In genomic region chr12:49674318-49674985, GRCh38 we compare ENCODE assay signal across 8 cellular contexts. TPM values are rescaled to one million over a fixed set of nuclear protein-coding genes. Genes with fewer than 3 reads are reported as not detected.
A peak's percentile ranks its signal among the peaks of the same experiment; 100 is the strongest.
DNase-seq lines count a peak whose midpoint lies in the region; ATAC-seq and TF ChIP-seq lines count a peak whose summit lies in the region.

No MANE protein-coding gene starts in this region.

- no peaks in the 10 kb centered on the region for H3K27me3 ChIP-seq in BLaER1 treated with 17β-estradiol and CSF1 and Interleukin-3, amounts not matched to agents 10 nM and 100 nM
- H3K27me3 ChIP-seq in osteoblast (ENCODE audit: insufficient read depth, low read length): no peaks in the 10 kb centered on the region

- no peaks in the 10 kb centered on the region for H3K9me3 ChIP-seq in BLaER1 treated with 17β-estradiol and CSF1 and Interleukin-3, amounts not matched to agents 10 nM and 100 nM (replicated peaks in 1 of 11)
- no peaks in the 10 kb centered on the region for H3K9me3 ChIP-seq in osteoblast (ENCODE audit: low read depth, low read length)

- peak overlapping the region in 4 of 11 experiments; percentile 10 to 79 (median 62); a peak in 3 of 22 replicates for H3K9ac ChIP-seq in BLaER1 treated with 17β-estradiol and CSF1 and Interleukin-3, amounts not matched to agents 10 nM and 100 nM

- no peak for DNase-seq in T-helper 2 cell treated with Interferon-gamma antibody and Interleukin-4, amounts not matched to agents 5 μg/mL and 100 μg/mL, for 36 hours (ENCODE audit: low spot score)
- DNase-seq in fibroblast of mammary gland (ENCODE audit: low read depth) (peak; percentile 61), osteoblast (ENCODE audit: insufficient read length, low spot score, missing footprints) (no peak)
- DNase-seq in activated CD4-positive, alpha-beta T cell treated with anti-CD3 and anti-CD28 coated beads for 4 hours: no peak

- peaks cover 4% of the 10 kb centered on the region for H3K36me3 Mint-ChIP-seq in T-helper 2 cell treated with Interferon-gamma antibody and Interleukin-4, amounts not matched to agents 5 μg/mL and 100 μg/mL, for 36 hours (ENCODE audit: low read depth)

- H3K27me3 Mint-ChIP-seq in T-helper 2 cell treated with Interferon-gamma antibody and Interleukin-4, amounts not matched to agents 5 μg/mL and 100 μg/mL, for 36 hours (ENCODE audit: low read depth): no peaks in the 10 kb centered on the region

- H2AFZ ChIP-seq in osteoblast (ENCODE audit: low read length): peak overlapping the region; percentile 33

- TF ChIP-seq CTCF in fibroblast of mammary gland (conservative IDR thresholded peaks at IDR 0.05; ENCODE audit: control insufficient read depth, insufficient read depth, low read depth, low read length): no peak
- no peak for TF ChIP-seq CTCF in osteoblast (IDR thresholded peaks at IDR 0.05; ENCODE audit: extremely low read depth, low read depth, low read length)

- ATAC-seq in HG02852 (IDR thresholded peaks at IDR 0.05; ENCODE audit: unreplicated experiment): no peak
- ATAC-seq in HG03469 (IDR thresholded peaks at IDR 0.05; ENCODE audit: unreplicated experiment): no peak
- no peak for ATAC-seq in GM21723 (IDR thresholded peaks at IDR 0.05; ENCODE audit: unreplicated experiment)

- H3K27ac ChIP-seq in BLaER1 treated with 17β-estradiol and CSF1 and Interleukin-3, amounts not matched to agents 10 nM and 100 nM: peak overlapping the region in 9 of 11 experiments; percentile 76 to 100 (median 84); a peak in 14 of 22 replicates
- peak overlapping the region; percentile 92 for H3K27ac ChIP-seq in osteoblast (ENCODE audit: low read depth, low read length)

- H3K27ac Mint-ChIP-seq in T-helper 2 cell treated with Interferon-gamma antibody and Interleukin-4, amounts not matched to agents 5 μg/mL and 100 μg/mL, for 36 hours: peak overlapping the region; percentile 51

- peaks cover 61 to 67% (median 63%) of the 10 kb centered on the region in 10 experiments for H3K4me1 ChIP-seq in BLaER1 treated with 17β-estradiol and CSF1 and Interleukin-3, amounts not matched to agents 10 nM and 100 nM
- peaks cover 45% of the 10 kb centered on the region for H3K4me1 ChIP-seq in osteoblast (ENCODE audit: insufficient read depth, low read length)

- H4K20me1 ChIP-seq in BLaER1 treated with 17β-estradiol and CSF1 and Interleukin-3, amounts not matched to agents 10 nM and 100 nM: peaks cover 0 to 15% (median 0%) of the 10 kb centered on the region in 11 experiments; a peak in 6 of 22 replicates
- H4K20me1 ChIP-seq in osteoblast (ENCODE audit: insufficient read depth, low read length): peaks cover under 1% of the 10 kb centered on the region

- no peaks in the 10 kb centered on the region for H3K36me3 ChIP-seq in BLaER1 treated with 17β-estradiol and CSF1 and Interleukin-3, amounts not matched to agents 10 nM and 100 nM
- no peaks in the 10 kb centered on the region for H3K36me3 ChIP-seq in osteoblast (ENCODE audit: insufficient read depth, low read length)

- peak overlapping the region; percentile 81 to 99 (median 93) for H3K4me2 ChIP-seq in BLaER1 treated with 17β-estradiol and CSF1 and Interleukin-3, amounts not matched to agents 10 nM and 100 nM
- peak overlapping the region; percentile 73 for H3K4me2 ChIP-seq in osteoblast (ENCODE audit: insufficient read depth, low read length)

- H3K4me1 Mint-ChIP-seq in T-helper 2 cell treated with Interferon-gamma antibody and Interleukin-4, amounts not matched to agents 5 μg/mL and 100 μg/mL, for 36 hours (ENCODE audit: low read depth): peaks cover 62% of the 10 kb centered on the region

- H3K9me3 Mint-ChIP-seq in T-helper 2 cell treated with Interferon-gamma antibody and Interleukin-4, amounts not matched to agents 5 μg/mL and 100 μg/mL, for 36 hours: no peaks in the 10 kb centered on the region

- no peak overlapping the region for H3K4me3 ChIP-seq in BLaER1 treated with 17β-estradiol and CSF1 and Interleukin-3, amounts not matched to agents 10 nM and 100 nM
- no peak overlapping the region for H3K4me3 ChIP-seq in fibroblast of mammary gland (ENCODE audit: control insufficient read depth, low read depth, low read length)
- H3K4me3 ChIP-seq in osteoblast (ENCODE audit: insufficient read depth, low read length): no peak overlapping the region

- H3K79me2 ChIP-seq in osteoblast (ENCODE audit: insufficient read depth, low read length): peaks cover 78% of the 10 kb centered on the region

- no peak overlapping the region for H3K4me3 Mint-ChIP-seq in T-helper 2 cell treated with Interferon-gamma antibody and Interleukin-4, amounts not matched to agents 5 μg/mL and 100 μg/mL, for 36 hours

RNA-seq across cellular contexts. Expression of gene FMNL3, which starts 32.8 kb away (rescaled TPM):
- 24.6 and 31.8 TPM in 2 replicates for total RNA-seq in osteoblast

RNA-seq across cellular contexts. Expression of gene PRPF40B, which starts 51.1 kb away (rescaled TPM):
- 11.6 and 12.4 TPM in 2 replicates for total RNA-seq in osteoblast
